Comparison of ENCODE assay signal across 19 cellular contexts in the genomic region with DNA sequence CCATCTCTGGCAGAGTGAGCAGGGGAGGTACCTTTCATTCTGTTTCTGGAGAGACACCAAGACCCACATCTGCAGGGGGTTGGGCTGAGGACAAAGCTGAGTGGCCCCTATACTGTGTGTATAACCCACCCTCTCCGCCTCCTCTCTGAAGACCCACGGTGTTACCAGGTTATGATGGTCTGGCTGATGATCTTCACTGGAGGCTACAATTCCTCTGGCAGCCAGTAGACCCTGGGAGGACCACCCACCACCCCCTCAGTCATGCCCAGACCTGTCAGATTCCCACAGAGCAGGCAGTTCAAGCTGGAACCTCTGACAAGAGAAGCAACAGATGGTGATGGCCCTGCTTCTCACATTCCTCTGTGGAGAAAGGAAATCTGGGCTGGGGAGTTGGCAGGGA. TPM values are rescaled to one million over a fixed set of nuclear protein-coding genes. Genes with fewer than 3 reads are reported as not detected.
DNase-seq lines count a peak whose midpoint lies in the region; ATAC-seq lines count a peak whose summit lies in the region.
"Had no signal": no experiment of that assay in that cellular context is flagged by ENCODE, and none has a peak within 500 bp of the region (broad histone marks: within the 10 kb centered on the region; RNA-seq: fewer than 3 reads in every experiment).

No MANE protein-coding gene starts in this region.

- no peaks in the 10 kb centered on the region for H3K4me1 ChIP-seq in aorta (ENCODE audit: control insufficient read depth in 1 of 2, insufficient read depth in 2 of 2, low read length in 2 of 2)
- H3K4me1 ChIP-seq: BE2C had no signal

- H3K27me3 Mint-ChIP-seq in activated CD4-positive, alpha-beta memory T cell treated with anti-CD3 and anti-CD28 coated beads, Interleukin-2, amount 10 ng/mL, durations not matched to agents 7 days and 5 days: peaks cover 25% of the 10 kb centered on the region

- H3K27me3 ChIP-seq in aorta (ENCODE audit: control insufficient read depth in 1 of 2, insufficient read depth in 2 of 2, low read length in 1 of 2): no peaks in the 10 kb centered on the region

- no peak overlapping the region for H3K27ac Mint-ChIP-seq in stimulated activated effector memory CD8-positive, alpha-beta T cell treated with anti-CD3 and anti-CD28 coated beads, Interleukin-12 subunit alpha, Interleukin-12 subunit beta, amount 100 ng/mL, for 72 hours
- H3K27ac Mint-ChIP-seq in activated CD4-positive, alpha-beta memory T cell treated with anti-CD3 and anti-CD28 coated beads, Interleukin-2, amount 10 ng/mL, durations not matched to agents 7 days and 5 days: no peak overlapping the region
- H3K27ac Mint-ChIP-seq: CD8-positive, alpha-beta memory T cell; IgD-negative memory B cell had no signal

- no peak overlapping the region for H3K4me3 Mint-ChIP-seq in stimulated activated effector memory CD8-positive, alpha-beta T cell treated with anti-CD3 and anti-CD28 coated beads, Interleukin-12 subunit alpha, Interleukin-12 subunit beta, amount 100 ng/mL, for 72 hours
- H3K4me3 Mint-ChIP-seq in activated CD4-positive, alpha-beta memory T cell treated with anti-CD3 and anti-CD28 coated beads, Interleukin-2, amount 10 ng/mL, durations not matched to agents 7 days and 5 days: no peak overlapping the region
- H3K4me3 Mint-ChIP-seq: CD4-positive, CD25-positive, alpha-beta regulatory T cell; CD8-positive, alpha-beta memory T cell; H9; IgD-negative memory B cell had no signal

- H3K36me3 Mint-ChIP-seq in stimulated activated effector memory CD8-positive, alpha-beta T cell treated with anti-CD3 and anti-CD28 coated beads, Interleukin-12 subunit alpha, Interleukin-12 subunit beta, amount 100 ng/mL, for 72 hours: no peaks in the 10 kb centered on the region
- no peaks in the 10 kb centered on the region for H3K36me3 Mint-ChIP-seq in activated CD4-positive, alpha-beta memory T cell treated with anti-CD3 and anti-CD28 coated beads, Interleukin-2, amount 10 ng/mL, durations not matched to agents 7 days and 5 days (ENCODE audit: low read depth)
- H3K36me3 Mint-ChIP-seq: CD4-positive, CD25-positive, alpha-beta regulatory T cell; CD8-positive, alpha-beta memory T cell; IgD-negative memory B cell had no signal

- no peaks in the 10 kb centered on the region for H3K9me3 ChIP-seq in aorta (ENCODE audit: control insufficient read depth, low read length)
- H3K9me3 ChIP-seq: BE2C had no signal

- peak; percentile 43 for ATAC-seq in stimulated activated effector memory CD8-positive, alpha-beta T cell treated with anti-CD3 and anti-CD28 coated beads, Interleukin-12 subunit alpha, Interleukin-12 subunit beta, amount 100 ng/mL, for 72 hours
- no peak for ATAC-seq in aorta (ENCODE audit: low FRiP score)
- ATAC-seq: HepG2 had no signal

- intact Hi-C loops in aorta (cut with DNase I): no loop called here

- CTCF ChIA-PET in activated CD4-positive, alpha-beta memory T cell treated with anti-CD3 and anti-CD28 coated beads, Interleukin-2, amount 10 ng/mL, durations not matched to agents 7 days and 5 days (lab: Charles Lee): no interaction called here

- DNase-seq in DMS 273 (lab: John Stamatoyannopoulos, UW; ENCODE audit: unreplicated experiment) (peak; percentile 64), DMS 273 treated with DMSO at 0.1 percent for 48 hours (lab: John Stamatoyannopoulos, UW) (peak; percentile 40), mesenteric fat pad (ENCODE audit: low spot score) (peak; percentile 18), aorta (no peak)
- no peak for DNase-seq in stimulated activated effector memory CD8-positive, alpha-beta T cell treated with anti-CD3 and anti-CD28 coated beads, Interleukin-12 subunit alpha, Interleukin-12 subunit beta, amount 100 ng/mL, for 72 hours (ENCODE audit: low spot score in 2 of 2)
- no peak for DNase-seq in activated CD4-positive, alpha-beta memory T cell treated with anti-CD3 and anti-CD28 coated beads, Interleukin-2, amount 10 ng/mL, durations not matched to agents 7 days and 5 days
- DNase-seq: ACHN; BE2C; C1 segment of cervical spinal cord; CD4-positive, CD25-positive, alpha-beta regulatory T cell; CD8-positive, alpha-beta memory T cell; COR-L47; DMS153; DMS79; GF-D8; H9 had no signal

- 87 to 88% methylated on average over 2 of the region's 2 CpGs for WGBS in aorta, 2 donors

- no peak overlapping the region for H3K4me3 ChIP-seq in aorta (ENCODE audit: low read length in 2 of 2)

- no peaks in the 10 kb centered on the region for H3K36me3 ChIP-seq in aorta (ENCODE audit: control insufficient read depth in 1 of 2, insufficient read depth in 2 of 2, low read length in 1 of 2)
- H3K36me3 ChIP-seq: BE2C had no signal

- H3K9me3 Mint-ChIP-seq in stimulated activated effector memory CD8-positive, alpha-beta T cell treated with anti-CD3 and anti-CD28 coated beads, Interleukin-12 subunit alpha, Interleukin-12 subunit beta, amount 100 ng/mL, for 72 hours: no peaks in the 10 kb centered on the region
- no peaks in the 10 kb centered on the region for H3K9me3 Mint-ChIP-seq in activated CD4-positive, alpha-beta memory T cell treated with anti-CD3 and anti-CD28 coated beads, Interleukin-2, amount 10 ng/mL, durations not matched to agents 7 days and 5 days
- H3K9me3 Mint-ChIP-seq: CD4-positive, CD25-positive, alpha-beta regulatory T cell; CD8-positive, alpha-beta memory T cell; H9 had no signal

- POLR2A ChIA-PET in activated CD4-positive, alpha-beta memory T cell treated with anti-CD3 and anti-CD28 coated beads, Interleukin-2, amount 10 ng/mL, durations not matched to agents 7 days and 5 days (lab: Charles Lee): no interaction called here

- H3K27ac ChIP-seq in aorta (ENCODE audit: low read depth in 1 of 2, low read length in 2 of 2): no peak overlapping the region

- no peaks in the 10 kb centered on the region for H3K4me1 Mint-ChIP-seq in stimulated activated effector memory CD8-positive, alpha-beta T cell treated with anti-CD3 and anti-CD28 coated beads, Interleukin-12 subunit alpha, Interleukin-12 subunit beta, amount 100 ng/mL, for 72 hours
- H3K4me1 Mint-ChIP-seq in activated CD4-positive, alpha-beta memory T cell treated with anti-CD3 and anti-CD28 coated beads, Interleukin-2, amount 10 ng/mL, durations not matched to agents 7 days and 5 days: no peaks in the 10 kb centered on the region
- H3K4me1 Mint-ChIP-seq: CD4-positive, CD25-positive, alpha-beta regulatory T cell; CD8-positive, alpha-beta memory T cell; IgD-negative memory B cell had no signal

RNA-seq across cellular contexts. Expression of gene KCNJ1, which starts 11.4 kb away (rescaled TPM):
- total RNA-seq in mesenteric fat pad: not detected
- total RNA-seq in aorta: under 1 TPM; 0.19 to 0.24 TPM
- polyA plus RNA-seq in aorta: not detected
- not detected for total RNA-seq in activated CD4-positive, alpha-beta memory T cell treated with anti-CD3 and anti-CD28 coated beads, Interleukin-2, amount 10 ng/mL, durations not matched to agents 7 days and 5 days
- total RNA-seq: CD4-positive, CD25-positive, alpha-beta regulatory T cell; CD8-positive, alpha-beta memory T cell; H9; HepG2 had no signal
- polyA plus RNA-seq: CD8-positive, alpha-beta memory T cell; HepG2 had no signal

RNA-seq across cellular contexts. Expression of gene KCNJ5, which starts 12.7 kb away (rescaled TPM):
- total RNA-seq in mesenteric fat pad (4.6 TPM), aorta (1 to 10 TPM; 2.0 to 3.5 TPM)
- polyA plus RNA-seq in aorta: 1 to 10 TPM in 1 of 2 donors, under 1 TPM in 1; 0.31 to 1.6 TPM
- not detected for total RNA-seq in activated CD4-positive, alpha-beta memory T cell treated with anti-CD3 and anti-CD28 coated beads, Interleukin-2, amount 10 ng/mL, durations not matched to agents 7 days and 5 days
- total RNA-seq: CD4-positive, CD25-positive, alpha-beta regulatory T cell; H1; HepG2 had no signal
- polyA plus RNA-seq: CD4-positive, CD25-positive, alpha-beta regulatory T cell; CD8-positive, alpha-beta memory T cell; HepG2; IgD-negative memory B cell had no signal

Comparison
In these comparisons a context has a peak if more than half of its experiments do, and no peak if none do; other contexts are left out.
1. DNase-seq: peak in DMS 273 (single experiment), DMS 273 treated with DMSO at 0.1 percent for 48 hours (single experiment) and mesenteric fat pad (single experiment); none in stimulated activated effector memory CD8-positive, alpha-beta T cell treated with anti-CD3 and anti-CD28 coated beads, Interleukin-12 subunit alpha, Interleukin-12 subunit beta, amount 100 ng/mL, for 72 hours (0 of 2), aorta (0 of 2) and activated CD4-positive, alpha-beta memory T cell treated with anti-CD3 and anti-CD28 coated beads, Interleukin-2, amount 10 ng/mL, durations not matched to agents 7 days and 5 days (single experiment).